In genomic region chr10:124213471-124213870, GRCh38 we compare ENCODE assay signal across 1 cellular context.
TF ChIP-seq lines count a peak whose summit lies in the region.

No MANE protein-coding gene starts in this region.

TF ChIP-seq in GM12878, 131 proteins besides CTCF, POLR2A, EP300 and RAD21:
- TF ChIP-seq KAT2A (conservative IDR thresholded peaks at IDR 0.05; ENCODE audit: control insufficient read depth, low read depth, low read length) (no peak), SPI1 (IDR thresholded peaks at IDR 0.05; ENCODE audit: borderline replicate concordance, insufficient read depth, low read depth, low read length) (peak; percentile 57; the same call in 1 of the 2 replicates)
TF ChIP-seq in GM12878: peak in this region for 1.
